ENCODE assay signal across 16 cellular contexts in genomic region chr14:96255501-96256366, GRCh38. TPM values are rescaled to one million over a fixed set of nuclear protein-coding genes. Genes with fewer than 3 reads are reported as not detected.
DNase-seq lines count a peak whose midpoint lies in the region; ATAC-seq and TF ChIP-seq lines count a peak whose summit lies in the region.
"Had no signal": no experiment of that assay in that cellular context is flagged by ENCODE, and none has a peak within 500 bp of the region (broad histone marks: within the 10 kb centered on the region; RNA-seq: fewer than 3 reads in every experiment).

Gene BDKRB1 (plus strand): TSS chr14:96256210. CDS start chr14:96263683, 7,473 bp downstream.

- peaks cover 0 to 24% (median 6%) of the 10 kb centered on the region in 3 donors for H3K27me3 ChIP-seq in psoas muscle (ENCODE audit: insufficient read depth in 3 of 3, low read length in 2 of 3)

- CTCF ChIA-PET in activated CD4-positive, alpha-beta memory T cell treated with anti-CD3 and anti-CD28 coated beads for 36 hours (lab: Charles Lee), result interaction anchor here (1.2 kb wide), 1 partner anchor 20 kb away, joined by 3 read pairs; no protein-coding TSS in a partner anchor

- peak; percentile 77 for DNase-seq in AG20443 (ENCODE audit: low spot score)
- DNase-seq in RKO (ENCODE audit: low spot score), result peak; percentile 16
- peak; percentile 77 for DNase-seq in fibroblast of gingiva (ENCODE audit: low read depth)
- no peak for DNase-seq in psoas muscle
- no peak for DNase-seq in nephron progenitor cell
- no peak for DNase-seq in activated CD4-positive, alpha-beta memory T cell treated with anti-CD3 and anti-CD28 coated beads for 36 hours
- DNase-seq: activated CD4-positive, alpha-beta T cell treated with anti-CD3 and anti-CD28 coated beads, Interleukin-2, amount 50 U/mL, for 48 hours; activated naive CD4-positive, alpha-beta T cell treated with anti-CD3 and anti-CD28 coated beads, Interleukin-2, amount 10 ng/mL, durations not matched to agents 7 days and 5 days; CD4-positive, CD25-positive, alpha-beta regulatory T cell; NCI-H526 treated with DMSO at 0.1 percent for 48 hours; stimulated activated CD4-positive, alpha-beta T cell treated with anti-CD3 and anti-CD28 coated beads, Interleukin-1b, Interleukin-23, amount 100 ng/mL, for 48 hours; stimulated activated naive CD8-positive, alpha-beta T cell treated with anti-CD3 and anti-CD28 coated beads, Interleukin-15, Interleukin-2, amounts not matched to agents 100 U/mL and 50 U/mL, for 24 hours had no signal

- H3K4me1 Mint-ChIP-seq in nephron progenitor cell, result peaks cover 5% of the 10 kb centered on the region
- no peaks in the 10 kb centered on the region for H3K4me1 Mint-ChIP-seq in activated CD4-positive, alpha-beta memory T cell treated with anti-CD3 and anti-CD28 coated beads for 36 hours (ENCODE audit: low read depth)
- H3K4me1 Mint-ChIP-seq: activated naive CD4-positive, alpha-beta T cell treated with anti-CD3 and anti-CD28 coated beads, Interleukin-2, amount 10 ng/mL, durations not matched to agents 7 days and 5 days; CD4-positive, CD25-positive, alpha-beta regulatory T cell; naive thymus-derived CD8-positive, alpha-beta T cell had no signal

- H3K9me3 ChIP-seq in psoas muscle, result no peaks in the 10 kb centered on the region

- H3K27ac ChIP-seq in psoas muscle, result no peak within 1 kb of the TSS

- H3K4me3 Mint-ChIP-seq in nephron progenitor cell, result no peak within 1 kb of the TSS
- no peak within 1 kb of the TSS for H3K4me3 Mint-ChIP-seq in activated CD4-positive, alpha-beta memory T cell treated with anti-CD3 and anti-CD28 coated beads for 36 hours
- H3K4me3 Mint-ChIP-seq: activated naive CD4-positive, alpha-beta T cell treated with anti-CD3 and anti-CD28 coated beads, Interleukin-2, amount 10 ng/mL, durations not matched to agents 7 days and 5 days; naive thymus-derived CD8-positive, alpha-beta T cell had no signal

- H3K36me3 ChIP-seq in psoas muscle (ENCODE audit: insufficient read depth in 1 of 2, low read depth in 1 of 2), result no peaks in the 10 kb centered on the region

- H3K4me3 ChIP-seq in psoas muscle, result no peak within 1 kb of the TSS

- H3K27me3 Mint-ChIP-seq in nephron progenitor cell (ENCODE audit: low read depth, poor library complexity), result peaks cover 29% of the 10 kb centered on the region
- H3K27me3 Mint-ChIP-seq in activated CD4-positive, alpha-beta memory T cell treated with anti-CD3 and anti-CD28 coated beads for 36 hours, result peaks cover 24% of the 10 kb centered on the region

- TF ChIP-seq CTCF in psoas muscle (IDR thresholded peaks at IDR 0.05) (no peak), nephron progenitor cell (IDR thresholded peaks at IDR 0.05) (no peak)

- peaks cover 17% of the 10 kb centered on the region for H3K9me3 Mint-ChIP-seq in nephron progenitor cell
- H3K9me3 Mint-ChIP-seq in activated CD4-positive, alpha-beta memory T cell treated with anti-CD3 and anti-CD28 coated beads for 36 hours, result no peaks in the 10 kb centered on the region
- H3K9me3 Mint-ChIP-seq: activated naive CD4-positive, alpha-beta T cell treated with anti-CD3 and anti-CD28 coated beads, Interleukin-2, amount 10 ng/mL, durations not matched to agents 7 days and 5 days; CD4-positive, CD25-positive, alpha-beta regulatory T cell; naive thymus-derived CD8-positive, alpha-beta T cell had no signal

- POLR2A ChIA-PET in activated CD4-positive, alpha-beta memory T cell treated with anti-CD3 and anti-CD28 coated beads for 36 hours (lab: Charles Lee), result no interaction called here

- H3K36me3 Mint-ChIP-seq in nephron progenitor cell (ENCODE audit: low read depth), result peaks cover 4% of the 10 kb centered on the region
- no peaks in the 10 kb centered on the region for H3K36me3 Mint-ChIP-seq in activated CD4-positive, alpha-beta memory T cell treated with anti-CD3 and anti-CD28 coated beads for 36 hours
- H3K36me3 Mint-ChIP-seq: activated naive CD4-positive, alpha-beta T cell treated with anti-CD3 and anti-CD28 coated beads, Interleukin-2, amount 10 ng/mL, durations not matched to agents 7 days and 5 days; CD4-positive, CD25-positive, alpha-beta regulatory T cell; naive thymus-derived CD8-positive, alpha-beta T cell had no signal

- ATAC-seq in psoas muscle (peak in 3 of 4 donors; percentile 51 to 81 (median 68)), GM21825 (IDR thresholded peaks at IDR 0.05; ENCODE audit: unreplicated experiment) (no peak)
- ATAC-seq in activated CD4-positive, CD25-positive, alpha-beta regulatory T cell treated with anti-CD3 and anti-CD28 coated beads, Interleukin-2, amount 50 U/mL, for 24 hours, result no peak
- ATAC-seq: naive thymus-derived CD8-positive, alpha-beta T cell; stimulated activated naive CD8-positive, alpha-beta T cell treated with anti-CD3 and anti-CD28 coated beads, Interleukin-15, Interleukin-2, amounts not matched to agents 100 U/mL and 50 U/mL, for 24 hours had no signal

- H3K4me1 ChIP-seq in psoas muscle, result no peaks in the 10 kb centered on the region

- WGBS in psoas muscle, 3 donors, result 48 to 51% (median 51%) methylated on average over 12 of the region's 12 CpGs

- intact Hi-C loops in psoas muscle (cut with DNase I), result no loop called here
- intact Hi-C loops in activated CD4-positive, alpha-beta memory T cell treated with anti-CD3 and anti-CD28 coated beads for 36 hours (cut with micrococcal nuclease), result no loop called here

- H3K27ac Mint-ChIP-seq in nephron progenitor cell, result no peak within 1 kb of the TSS
- no peak within 1 kb of the TSS for H3K27ac Mint-ChIP-seq in activated CD4-positive, alpha-beta memory T cell treated with anti-CD3 and anti-CD28 coated beads for 36 hours
- H3K27ac Mint-ChIP-seq: activated naive CD4-positive, alpha-beta T cell treated with anti-CD3 and anti-CD28 coated beads, Interleukin-2, amount 10 ng/mL, durations not matched to agents 7 days and 5 days; CD4-positive, CD25-positive, alpha-beta regulatory T cell; naive thymus-derived CD8-positive, alpha-beta T cell had no signal

RNA-seq across cellular contexts. Expression of gene BDKRB1, which starts in this region (rescaled TPM):
- total RNA-seq in psoas muscle, result under 1 TPM in 1 of 4 donors, not detected in 3; 0.75 TPM
- polyA plus RNA-seq in psoas muscle, result under 1 TPM in 2 of 3 donors, not detected in 1; 0.06 to 0.13 TPM
- total RNA-seq in activated CD4-positive, alpha-beta memory T cell treated with anti-CD3 and anti-CD28 coated beads for 36 hours, result not detected
- total RNA-seq: CD4-positive, CD25-positive, alpha-beta regulatory T cell; dermis blood vessel endothelial cell; naive thymus-derived CD8-positive, alpha-beta T cell had no signal
- polyA plus RNA-seq: CD4-positive, CD25-positive, alpha-beta regulatory T cell; naive thymus-derived CD8-positive, alpha-beta T cell had no signal

Comparison
In these comparisons a context has a peak if more than half of its experiments do, and no peak if none do; other contexts are left out.
1. Peak in ATAC-seq in psoas muscle; RNA of the gene not detected or under 1 TPM.
2. DNase-seq: peak in AG20443 (single experiment), RKO (single experiment) and fibroblast of gingiva (single experiment); none in psoas muscle (0 of 2), nephron progenitor cell (single experiment) and activated CD4-positive, alpha-beta memory T cell treated with anti-CD3 and anti-CD28 coated beads for 36 hours (single experiment).